ENCODE assay signal across 23 cellular contexts in genomic region chr6:93746892-93747291, GRCh38.
"Had no signal": no experiment of that assay in that cellular context is flagged by ENCODE, and none has a peak within 500 bp of the region (broad histone marks: within the 10 kb centered on the region; RNA-seq: fewer than 3 reads in every experiment).

No MANE protein-coding gene starts in this region.

- DNase-seq: effector CD4-positive, alpha-beta T cell; foreskin fibroblast; kidney; left cardiac atrium; left ventricle myocardium superior; mesendoderm; naive thymus-derived CD4-positive, alpha-beta T cell; nucleus accumbens; ovary; sigmoid colon; stimulated activated CD4-positive, alpha-beta T cell treated with anti-CD3 and anti-CD28 coated beads, Interleukin-2, amount 100 ng/mL, for 24 hours; stimulated activated CD4-positive, alpha-beta T cell treated with anti-CD3 and anti-CD28 coated beads, Interleukin-4, amount 100 ng/mL, for 4 hours; stimulated activated naive B cell treated with anti-CD40 and anti-IgM and Interleukin-4, amounts not matched to agents 10 μg/mL and 1 μg/mL and 100 μg/mL, for 72 hours; stimulated activated naive CD8-positive, alpha-beta T cell treated with anti-CD3 and anti-CD28 coated beads, Interleukin-15, amount 100 ng/mL, for 72 hours; testis; upper lobe of right lung had no signal

- H3K27ac ChIP-seq: coronary artery, gastroesophageal sphincter, ovary, right atrium auricular region, sigmoid colon, skin epidermis, testis, tibial nerve, upper lobe of right lung had no signal

- H3K9me3 ChIP-seq: gastroesophageal sphincter, ovary, right atrium auricular region, sigmoid colon, testis, upper lobe of right lung had no signal

- H3K36me3 ChIP-seq: gastroesophageal sphincter, ovary, right atrium auricular region, sigmoid colon, tibial nerve, upper lobe of right lung had no signal

- H3K4me3 ChIP-seq: coronary artery, gastroesophageal sphincter, lung, ovary, right atrium auricular region, sigmoid colon, skin epidermis, testis, tibial nerve, upper lobe of right lung had no signal

- H3K27me3 ChIP-seq: gastroesophageal sphincter, ovary, right atrium auricular region, sigmoid colon, testis, tibial nerve, upper lobe of right lung had no signal

- ATAC-seq: esophagus mucosa; gastroesophageal sphincter; left cardiac atrium; left ventricle myocardium superior; naive thymus-derived CD4-positive, alpha-beta T cell; stimulated activated naive B cell treated with anti-CD40 and anti-IgM and Interleukin-4, amounts not matched to agents 10 μg/mL and 1 μg/mL and 100 μg/mL, for 72 hours; stimulated activated naive CD8-positive, alpha-beta T cell treated with anti-CD3 and anti-CD28 coated beads, Interleukin-15, amount 100 ng/mL, for 72 hours; upper lobe of right lung had no signal
